19 cellular contexts compared by ENCODE assay signal in genomic region chr21:46553993-46554392, GRCh38. TPM values are rescaled to one million over a fixed set of nuclear protein-coding genes. Genes with fewer than 3 reads are reported as not detected.
DNase-seq lines count a peak whose midpoint lies in the region; ATAC-seq and TF ChIP-seq lines count a peak whose summit lies in the region.
"Had no signal": no experiment of that assay in that cellular context is flagged by ENCODE, and none has a peak within 500 bp of the region (broad histone marks: within the 10 kb centered on the region; RNA-seq: fewer than 3 reads in every experiment).

No MANE protein-coding gene starts in this region.

- intact Hi-C loops in spleen (cut with DNase I; ENCODE audit: low total_unique reads) (no loop called here), heart right ventricle (cut with DNase I) (no loop called here), mammary epithelial cell (cut with micrococcal nuclease) (no loop called here)

- no peaks in the 10 kb centered on the region for H3K9me3 ChIP-seq in spleen
- no peaks in the 10 kb centered on the region for H3K9me3 ChIP-seq in heart right ventricle
- H3K9me3 ChIP-seq in mammary epithelial cell (replicated peaks; ENCODE audit: insufficient read depth, low read length), result no peaks in the 10 kb centered on the region

- H3K27me3 ChIP-seq in spleen (replicated peaks in 1 of 7), result no peaks in the 10 kb centered on the region
- no peaks in the 10 kb centered on the region for H3K27me3 ChIP-seq in heart right ventricle
- no peaks in the 10 kb centered on the region for H3K27me3 ChIP-seq in mammary epithelial cell (ENCODE audit: insufficient read depth, low read length)

- peaks cover 80 to 84% (median 83%) of the 10 kb centered on the region in 3 donors for H3K4me1 Mint-ChIP-seq in T-cell
- peaks cover 57 to 70% of the 10 kb centered on the region in 2 donors for H3K4me1 Mint-ChIP-seq in immature natural killer cell

- H3K27me3 Mint-ChIP-seq in T-cell (no peaks in the 10 kb centered on the region), immature natural killer cell (ENCODE audit: low read depth in 3 of 3) (peaks cover 9 to 31% (median 9%) of the 10 kb centered on the region in 3 donors)

- CTCF ChIA-PET in T-cell (lab: Charles Lee) (no interaction called here), mammary epithelial cell (lab: Charles Lee; ENCODE audit: low non-redundant PET) (no interaction called here)

- peak overlapping the region in 1 of 3 donors; percentile 84 for H3K4me3 Mint-ChIP-seq in T-cell
- H3K4me3 Mint-ChIP-seq in immature natural killer cell, result peak overlapping the region in 2 of 5 donors; percentile 33 to 45

- peaks cover 0 to 56% (median 27%) of the 10 kb centered on the region in 6 donors for H3K4me1 ChIP-seq in spleen
- peaks cover 0 to 42% (median 4%) of the 10 kb centered on the region in 9 donors for H3K4me1 ChIP-seq in heart right ventricle
- H3K4me1 ChIP-seq in mammary epithelial cell (ENCODE audit: insufficient read depth, low read length), result no peaks in the 10 kb centered on the region

- peaks cover 5 to 24% of the 10 kb centered on the region in 2 donors for H3K36me3 Mint-ChIP-seq in activated naive CD4-positive, alpha-beta T cell treated with anti-CD3 and anti-CD28 coated beads, Interleukin-2, amount 50 U/mL, for 72 hours
- H3K36me3 Mint-ChIP-seq in T-cell, result peaks cover 35% of the 10 kb centered on the region
- peaks cover 29 to 49% (median 49%) of the 10 kb centered on the region in 3 donors for H3K36me3 Mint-ChIP-seq in immature natural killer cell

- POLR2A ChIA-PET in T-cell (lab: Charles Lee), result no interaction called here

- no peak for ATAC-seq in activated naive CD4-positive, alpha-beta T cell treated with anti-CD3 and anti-CD28 coated beads, Interleukin-2, amount 50 U/mL, for 72 hours
- no peak for ATAC-seq in T-cell (replicated peaks in 1 of 4)
- ATAC-seq in heart right ventricle, result no peak
- ATAC-seq: HepG2 had no signal

- H4K20me1 ChIP-seq in mammary epithelial cell (ENCODE audit: insufficient read depth, low read length), result no peaks in the 10 kb centered on the region

- DNase-seq in activated naive CD4-positive, alpha-beta T cell treated with anti-CD3 and anti-CD28 coated beads, Interleukin-2, amount 50 U/mL, for 72 hours (ENCODE audit: low spot score in 2 of 2), result no peak
- DNase-seq in activated naive CD4-positive, alpha-beta T cell (lab: John Stamatoyannopoulos, UW), result no peak
- no peak for DNase-seq in T-cell
- DNase-seq in immature natural killer cell, result no peak
- peak; percentile 58 for DNase-seq in spleen
- no peak for DNase-seq in heart right ventricle
- DNase-seq in DMS114 treated with DMSO at 0.1 percent for 48 hours (lab: John Stamatoyannopoulos, UW; ENCODE audit: unreplicated experiment), result no peak
- no peak for DNase-seq in mammary epithelial cell
- DNase-seq: C1 segment of cervical spinal cord; KG1; NCI-H1436; NCI-H2171 treated with DMSO at 0.1 percent for 48 hours; NCI-H446 treated with DMSO at 0.1 percent for 48 hours; NK-92 treated with Interleukin-12 subunit alpha and Interleukin-12 subunit beta, amount 100 ng/mL, for 24 hours had no signal

- H3K36me3 ChIP-seq in spleen (peaks cover 6 to 97% (median 51%) of the 10 kb centered on the region in 6 donors), heart right ventricle (peaks cover 0 to 99% (median 61%) of the 10 kb centered on the region in 9 donors), mammary epithelial cell (ENCODE audit: insufficient read depth, low read length) (peaks cover 29% of the 10 kb centered on the region)

- WGBS in spleen, 5 donors, result 93 to 100% (median 95%) methylated on average over 4 to 13 of the region's 13 CpGs
- 95 to 96% methylated on average over 13 of the region's 13 CpGs for WGBS in heart right ventricle, 2 donors
- 97% methylated on average over 11 of the region's 13 CpGs for WGBS in mammary epithelial cell (ENCODE audit: low coverage, missing lambda C conversion rate)

- H3K27ac Mint-ChIP-seq in activated naive CD4-positive, alpha-beta T cell treated with anti-CD3 and anti-CD28 coated beads, Interleukin-2, amount 50 U/mL, for 72 hours, result peak overlapping the region; percentile 79 to 88
- H3K27ac Mint-ChIP-seq in T-cell (peak overlapping the region; percentile 97 to 99), immature natural killer cell (peak overlapping the region; percentile 93 to 100 (median 98))

- no peak overlapping the region for H3K4me3 ChIP-seq in spleen
- no peak overlapping the region for H3K4me3 ChIP-seq in heart right ventricle
- no peak overlapping the region for H3K4me3 ChIP-seq in mammary epithelial cell (replicated peaks in 1 of 3; ENCODE audit: insufficient read depth in 1 of 3, low read depth in 2 of 3, low read length in 3 of 3)

- BruUV-seq in mammary epithelial cell (replicated peaks; lab: Mats Ljungman, UMichigan), result no TSS peak

- no peak overlapping the region for H2AFZ ChIP-seq in mammary epithelial cell (ENCODE audit: low read depth, low read length)

- H3K27ac ChIP-seq in spleen, result peak overlapping the region in 1 of 8 donors; percentile 90
- H3K27ac ChIP-seq in heart right ventricle, result no peak overlapping the region
- H3K27ac ChIP-seq in mammary epithelial cell (ENCODE audit: insufficient read depth, low read depth, low read length), result no peak overlapping the region
- H3K27ac ChIP-seq: RWPE1 had no signal

- no peak overlapping the region for H3K9ac ChIP-seq in mammary epithelial cell (ENCODE audit: insufficient read depth, low read length)

- in situ Hi-C loops in mammary epithelial cell (cut with MboI; ENCODE audit: low sequenced_read_pairs in 2 of 2), result no loop called here

- no peaks in the 10 kb centered on the region for H3K9me3 Mint-ChIP-seq in activated naive CD4-positive, alpha-beta T cell treated with anti-CD3 and anti-CD28 coated beads, Interleukin-2, amount 50 U/mL, for 72 hours
- H3K9me3 Mint-ChIP-seq in T-cell (no peaks in the 10 kb centered on the region), immature natural killer cell (no peaks in the 10 kb centered on the region)

- no peak for TF ChIP-seq POLR2A in spleen (IDR thresholded peaks at IDR 0.05)

- TF ChIP-seq CTCF in spleen (IDR thresholded peaks at IDR 0.05 in 8 of 11, conservative IDR thresholded peaks at IDR 0.05 in 3 of 11), result no peak
- no peak for TF ChIP-seq CTCF in heart right ventricle (IDR thresholded peaks at IDR 0.05)
- TF ChIP-seq CTCF in mammary epithelial cell (conservative IDR thresholded peaks at IDR 0.05 in 1 of 2, IDR thresholded peaks at IDR 0.05 in 1 of 2; ENCODE audit: extremely low read depth in 1 of 2, insufficient read depth in 1 of 2, low read depth in 1 of 2, low read length in 2 of 2), result no peak

- no peaks in the 10 kb centered on the region for H3K79me2 ChIP-seq in mammary epithelial cell (ENCODE audit: insufficient read depth, low read length)

- dilution Hi-C loops in mammary epithelial cell (cut with HindIII; ENCODE audit: low sequenced_read_pairs), result no loop called here

- H3K4me2 ChIP-seq in mammary epithelial cell (ENCODE audit: insufficient read depth, low read depth, low read length), result no peak overlapping the region

RNA-seq across cellular contexts. Expression of gene S100B, which starts 50.9 kb away (rescaled TPM):
- not detected for total RNA-seq in activated naive CD4-positive, alpha-beta T cell treated with anti-CD3 and anti-CD28 coated beads, Interleukin-2, amount 50 U/mL, for 72 hours
- total RNA-seq in T-cell, result 10 to 100 TPM in 2 of 5 donors, 1 to 10 TPM in 2, under 1 TPM in 1; 0.49 to 11.4 (median 8.9) TPM
- 100 to 1,000 TPM in 1 of 3 donors, 10 to 100 TPM in 2; 12.6 to 138 (median 67.6) TPM for polyA plus RNA-seq in immature natural killer cell
- 10 to 100 TPM; 10.9 to 45.7 (median 21.8) TPM for total RNA-seq in spleen
- polyA plus RNA-seq in spleen, result 10 to 100 TPM in 2 of 3 donors, 1 to 10 TPM in 1; 9.7 to 46.0 (median 14.2) TPM
- total RNA-seq in heart right ventricle, result 1 to 10 TPM in 8 of 10 donors, under 1 TPM in 1, not detected in 1; 0.53 to 5.2 (median 2.9) TPM
- 10 to 100 TPM in 1 of 2 donors, 1 to 10 TPM in 1; 4.9 to 11.7 TPM for polyA plus RNA-seq in heart right ventricle
- 1 to 10 TPM in 1 of 2 donors, not detected in 1; 1.2 TPM for total RNA-seq in mammary epithelial cell
- 2.1 TPM for polyA plus RNA-seq in mammary epithelial cell
- polyA minus RNA-seq in mammary epithelial cell, result 9.3 TPM
- total RNA-seq: A673, HepG2, M059J, OCI-LY7 had no signal
- polyA plus RNA-seq: HepG2 had no signal
